23 cellular contexts compared by ENCODE assay signal in the genomic region with DNA sequence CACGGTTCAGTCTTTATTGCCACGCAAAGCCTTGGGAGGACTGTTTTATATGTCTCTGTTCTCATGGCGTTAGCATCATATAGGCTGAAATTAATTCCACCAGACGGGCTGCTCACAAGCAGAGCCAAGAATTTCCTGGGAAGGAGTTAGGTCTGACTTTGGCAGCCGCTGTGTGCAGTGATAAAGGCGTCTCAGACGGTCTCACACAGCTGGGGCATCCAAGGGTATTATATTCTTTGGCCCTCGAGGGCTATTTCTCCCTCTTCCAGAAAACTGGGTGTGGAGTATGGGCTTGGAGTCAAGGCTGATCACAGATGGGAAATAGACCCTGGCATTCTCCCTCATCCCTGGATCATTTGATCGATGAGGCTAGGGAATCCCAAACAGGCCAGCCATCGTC. TPM values are rescaled to one million over a fixed set of nuclear protein-coding genes. Genes with fewer than 3 reads are reported as not detected.
"Had no signal": no experiment of that assay in that cellular context is flagged by ENCODE, and none has a peak within 500 bp of the region (broad histone marks: within the 10 kb centered on the region; RNA-seq: fewer than 3 reads in every experiment).

No MANE protein-coding gene starts in this region.

- H3K4me1 ChIP-seq: Peyer's patch had no signal

- ATAC-seq: activated CD4-positive, CD25-positive, alpha-beta regulatory T cell treated with anti-CD3 and anti-CD28 coated beads, Interleukin-2, amount 50 U/mL, for 24 hours; activated CD8-positive, alpha-beta T cell treated with anti-CD3 and anti-CD28 coated beads, Interleukin-2, amount 10 ng/mL, durations not matched to agents 7 days and 5 days had no signal

- DNase-seq: activated CD4-positive, alpha-beta T cell treated with anti-CD3 and anti-CD28 coated beads for 4 hours; activated CD4-positive, alpha-beta T cell treated with anti-CD3 and anti-CD28 coated beads, Interleukin-2, amount 50 U/mL, for 4 hours; activated CD8-positive, alpha-beta memory T cell treated with anti-CD3 and anti-CD28 coated beads, Interleukin-2, amount 50 U/mL, for 48 hours; activated CD8-positive, alpha-beta T cell treated with anti-CD3 and anti-CD28 coated beads, Interleukin-2, amount 10 ng/mL, durations not matched to agents 7 days and 5 days; activated effector memory CD4-positive, alpha-beta T cell treated with Interleukin-2 at 50 U/mL for 16 hours; activated naive CD4-positive, alpha-beta T cell; activated T-cell treated with anti-CD3 and anti-CD28 coated beads, Interleukin-2, amount 50 U/mL, for 1 hour; amniotic stem cell; MM.1S; NCI-H1105; NCI-H1436; NCI-H1694 treated with DMSO at 0.1 percent for 48 hours; NCI-H2029 treated with DMSO at 0.1 percent for 48 hours; NCI-H345; NCI-H510A; NCI-H526 treated with DMSO at 0.1 percent for 48 hours; NCI-H82; Peyer's patch; SHP77 treated with DMSO at 0.1 percent for 48 hours had no signal

- H3K9me3 ChIP-seq: Peyer's patch had no signal

- H3K27ac ChIP-seq: Peyer's patch, RWPE1 had no signal

- H3K27me3 ChIP-seq: Peyer's patch had no signal

- H3K4me3 ChIP-seq: Peyer's patch had no signal

- H3K36me3 ChIP-seq: Peyer's patch had no signal

RNA-seq across cellular contexts. Expression of gene CYTL1, which starts 38.4 kb away (rescaled TPM):
- total RNA-seq: activated CD8-positive, alpha-beta T cell treated with anti-CD3 and anti-CD28 coated beads, Interleukin-2, amount 10 ng/mL, durations not matched to agents 7 days and 5 days; activated T-helper 1 cell treated with anti-CD3 and anti-CD28 coated beads, Interleukin-12 subunit alpha, Interleukin-12 subunit beta, Interleukin-2, Interleukin-4 antibody, amounts not matched to agents 30 ng/mL and 10 ng/mL and 1 ng/mL, durations not matched to agents 14 hours and 24 hours and 36 hours; SK-MEL-5 had no signal
